In genomic region chr3:105783631-105784030, GRCh38 we compare ENCODE assay signal across 21 cellular contexts.
A peak's percentile ranks its signal among the peaks of the same experiment; 100 is the strongest.
DNase-seq lines count a peak whose midpoint lies in the region; ATAC-seq, FAIRE-seq and TF ChIP-seq lines count a peak whose summit lies in the region.
"Had no signal": no experiment of that assay in that cellular context is flagged by ENCODE, and none has a peak within 500 bp of the region (broad histone marks: within the 10 kb centered on the region; RNA-seq: fewer than 3 reads in every experiment).

No MANE protein-coding gene starts in this region.

- H4K8ac ChIP-seq in trophoblast cell (ENCODE audit: low read depth, low read length), result no peak overlapping the region

- POLR2A ChIA-PET in activated CD4-positive, alpha-beta T cell treated with anti-CD3 and anti-CD28 coated beads for 36 hours (lab: Charles Lee), result no interaction called here
- POLR2A ChIA-PET in GM10248 (lab: Yijun Ruan, JAX), result interaction anchor here (0.5 to 0.6 kb wide), 2 partner anchors 15 to 464 kb away, joined by 3 read pairs; no protein-coding TSS in a partner anchor

- intact Hi-C loops in activated CD4-positive, alpha-beta T cell treated with anti-CD3 and anti-CD28 coated beads for 36 hours (cut with DNase I, micrococcal nuclease), result no loop called here
- intact Hi-C loops in natural killer cell (cut with micrococcal nuclease), result no loop called here

- H3K23ac ChIP-seq in trophoblast cell (ENCODE audit: low read length), result no peak overlapping the region

- H3K27ac ChIP-seq in trophoblast cell (ENCODE audit: low read depth, low read length), result no peak overlapping the region
- H3K27ac ChIP-seq: 22Rv1 had no signal

- H3K27ac Mint-ChIP-seq in activated CD4-positive, alpha-beta T cell treated with anti-CD3 and anti-CD28 coated beads for 36 hours, result peak overlapping the region; percentile 14
- peak overlapping the region; percentile 4 to 45 for H3K27ac Mint-ChIP-seq in natural killer cell
- peak overlapping the region in 1 of 2 donors; percentile 47 for H3K27ac Mint-ChIP-seq in natural killer cell treated with Interleukin-12 subunit alpha and Interleukin-12 subunit beta and Interleukin-15 and Interleukin-18, amount 100 ng/mL, for 72 hours
- H3K27ac Mint-ChIP-seq: B cell had no signal

- no peaks in the 10 kb centered on the region for H3K79me1 ChIP-seq in trophoblast cell (ENCODE audit: low read length)

- H3K36me3 ChIP-seq in trophoblast cell (ENCODE audit: control insufficient read depth in 1 of 2, insufficient read depth in 2 of 2, low read length in 2 of 2), result peaks cover 0 to 2% of the 10 kb centered on the region in 2 experiments

- no peak for DNase-seq in activated CD4-positive, alpha-beta T cell treated with anti-CD3 and anti-CD28 coated beads for 36 hours
- no peak for DNase-seq in activated CD4-positive, alpha-beta T cell treated with anti-CD3 and anti-CD28 coated beads for 1 hour
- DNase-seq in natural killer cell (no peak), trophoblast cell (no peak), GM10248 (ENCODE audit: extremely low spot score) (no peak), hypothalamus (lab: John Stamatoyannopoulos, UW) (no peak)
- DNase-seq in natural killer cell treated with Interleukin-12 subunit alpha and Interleukin-12 subunit beta and Interleukin-15 and Interleukin-18, amount 100 ng/mL, for 72 hours (ENCODE audit: low spot score), result no peak
- DNase-seq: Calu3, GF-D8, KBM-7, MV-4-11, NCI-H1694 treated with DMSO at 0.1 percent for 48 hours, NCI-H2107, NCI-H510A treated with DMSO at 0.1 percent for 48 hours, NCI-H774 had no signal

- H4K12ac ChIP-seq in trophoblast cell (ENCODE audit: low read depth, low read length), result peak overlapping the region; percentile 54

- H3K9me3 Mint-ChIP-seq in activated CD4-positive, alpha-beta T cell treated with anti-CD3 and anti-CD28 coated beads for 36 hours (ENCODE audit: low read depth), result peaks cover 6% of the 10 kb centered on the region
- H3K9me3 Mint-ChIP-seq in natural killer cell, result no peaks in the 10 kb centered on the region
- H3K9me3 Mint-ChIP-seq in natural killer cell treated with Interleukin-12 subunit alpha and Interleukin-12 subunit beta and Interleukin-15 and Interleukin-18, amount 100 ng/mL, for 72 hours, result no peaks in the 10 kb centered on the region

- H3K4ac ChIP-seq in trophoblast cell (ENCODE audit: low read depth, low read length), result no peak overlapping the region

- H3K4me3 ChIP-seq in trophoblast cell (ENCODE audit: low read depth, low read length), result no peak overlapping the region

- no peak for TF ChIP-seq CTCF in natural killer cell (IDR thresholded peaks at IDR 0.05)
- no peak for TF ChIP-seq CTCF in GM10248 (IDR thresholded peaks at IDR 0.05; ENCODE audit: control extremely low read depth, extremely low read depth, low read depth, missing control alignments)

- ATAC-seq in activated CD4-positive, alpha-beta T cell treated with anti-CD3 and anti-CD28 coated beads for 36 hours, result no peak
- ATAC-seq in natural killer cell, result no peak
- ATAC-seq in natural killer cell treated with Interleukin-12 subunit alpha and Interleukin-12 subunit beta and Interleukin-15 and Interleukin-18, amount 100 ng/mL, for 72 hours, result no peak
- ATAC-seq: Right ventricle myocardium inferior had no signal

- no peak overlapping the region for H2AFZ ChIP-seq in trophoblast cell (ENCODE audit: insufficient read depth, low read length, poor library complexity)

- H3K79me2 ChIP-seq in trophoblast cell (ENCODE audit: control insufficient read depth, insufficient read depth, low read length, poor library complexity), result no peaks in the 10 kb centered on the region

- no peak overlapping the region for H4K91ac ChIP-seq in trophoblast cell (ENCODE audit: low read depth, low read length)

- no peak overlapping the region for H2BK5ac ChIP-seq in trophoblast cell (ENCODE audit: low read depth, low read length, poor library complexity)

- no peak overlapping the region for H3K18ac ChIP-seq in trophoblast cell (ENCODE audit: low read length)

- no peak overlapping the region for H3K9ac ChIP-seq in trophoblast cell (ENCODE audit: low read length)

- peaks cover 54% of the 10 kb centered on the region for H3K36me3 Mint-ChIP-seq in activated CD4-positive, alpha-beta T cell treated with anti-CD3 and anti-CD28 coated beads for 36 hours (ENCODE audit: low read depth)
- H3K36me3 Mint-ChIP-seq in natural killer cell, result no peaks in the 10 kb centered on the region
- peaks cover 10% of the 10 kb centered on the region for H3K36me3 Mint-ChIP-seq in natural killer cell treated with Interleukin-12 subunit alpha and Interleukin-12 subunit beta and Interleukin-15 and Interleukin-18, amount 100 ng/mL, for 72 hours

- H3K9me3 ChIP-seq in trophoblast cell (ENCODE audit: insufficient read depth, low read depth, low read length), result no peaks in the 10 kb centered on the region

- no peak overlapping the region for H3K4me3 Mint-ChIP-seq in activated CD4-positive, alpha-beta T cell treated with anti-CD3 and anti-CD28 coated beads for 36 hours
- H3K4me3 Mint-ChIP-seq in natural killer cell, result no peak overlapping the region
- no peak overlapping the region for H3K4me3 Mint-ChIP-seq in natural killer cell treated with Interleukin-12 subunit alpha and Interleukin-12 subunit beta and Interleukin-15 and Interleukin-18, amount 100 ng/mL, for 72 hours
- H3K4me3 Mint-ChIP-seq: B cell had no signal

- CTCF ChIA-PET in activated CD4-positive, alpha-beta T cell treated with anti-CD3 and anti-CD28 coated beads for 36 hours (lab: Charles Lee), result no interaction called here
- CTCF ChIA-PET in GM10248 (lab: Yijun Ruan, JAX), result interaction anchor here (1.9 kb wide), 1 partner anchor 10 kb away, joined by 4 read pairs; no protein-coding TSS in a partner anchor

- H3K27me3 ChIP-seq in trophoblast cell (ENCODE audit: insufficient read depth, low read length), result no peaks in the 10 kb centered on the region

- FAIRE-seq in islet of Langerhans (lab: Jason Lieb, UNC), result peak; percentile 64
- FAIRE-seq: GM12891, H1 had no signal

- H2AK5ac ChIP-seq in trophoblast cell (ENCODE audit: low read length), result no peak overlapping the region

- no peak overlapping the region for H2BK12ac ChIP-seq in trophoblast cell (ENCODE audit: low read length)

- H3K4me2 ChIP-seq in trophoblast cell (ENCODE audit: low read length), result no peak overlapping the region

- no peaks in the 10 kb centered on the region for H3K27me3 Mint-ChIP-seq in activated CD4-positive, alpha-beta T cell treated with anti-CD3 and anti-CD28 coated beads for 36 hours
- H3K27me3 Mint-ChIP-seq in natural killer cell (ENCODE audit: low read depth in 2 of 2), result no peaks in the 10 kb centered on the region
- no peaks in the 10 kb centered on the region for H3K27me3 Mint-ChIP-seq in natural killer cell treated with Interleukin-12 subunit alpha and Interleukin-12 subunit beta and Interleukin-15 and Interleukin-18, amount 100 ng/mL, for 72 hours
- H3K27me3 Mint-ChIP-seq: B cell had no signal

- H2BK120ac ChIP-seq in trophoblast cell (ENCODE audit: insufficient read depth, low read length, poor library complexity), result no peak overlapping the region

- no peaks in the 10 kb centered on the region for H3K4me1 ChIP-seq in trophoblast cell (ENCODE audit: control insufficient read depth in 1 of 2, insufficient read depth in 2 of 2, low read length in 2 of 2)

- H3K14ac ChIP-seq in trophoblast cell (ENCODE audit: low read length), result no peak overlapping the region

- H3K4me1 Mint-ChIP-seq in activated CD4-positive, alpha-beta T cell treated with anti-CD3 and anti-CD28 coated beads for 36 hours, result peaks cover 71% of the 10 kb centered on the region
- H3K4me1 Mint-ChIP-seq in natural killer cell, result peaks cover 62 to 63% of the 10 kb centered on the region in 2 donors
- H3K4me1 Mint-ChIP-seq in natural killer cell treated with Interleukin-12 subunit alpha and Interleukin-12 subunit beta and Interleukin-15 and Interleukin-18, amount 100 ng/mL, for 72 hours (ENCODE audit: low read depth in 2 of 2), result peaks cover 39 to 45% of the 10 kb centered on the region in 2 donors
